ENCODE assay signal across 16 cellular contexts in the genomic region with DNA sequence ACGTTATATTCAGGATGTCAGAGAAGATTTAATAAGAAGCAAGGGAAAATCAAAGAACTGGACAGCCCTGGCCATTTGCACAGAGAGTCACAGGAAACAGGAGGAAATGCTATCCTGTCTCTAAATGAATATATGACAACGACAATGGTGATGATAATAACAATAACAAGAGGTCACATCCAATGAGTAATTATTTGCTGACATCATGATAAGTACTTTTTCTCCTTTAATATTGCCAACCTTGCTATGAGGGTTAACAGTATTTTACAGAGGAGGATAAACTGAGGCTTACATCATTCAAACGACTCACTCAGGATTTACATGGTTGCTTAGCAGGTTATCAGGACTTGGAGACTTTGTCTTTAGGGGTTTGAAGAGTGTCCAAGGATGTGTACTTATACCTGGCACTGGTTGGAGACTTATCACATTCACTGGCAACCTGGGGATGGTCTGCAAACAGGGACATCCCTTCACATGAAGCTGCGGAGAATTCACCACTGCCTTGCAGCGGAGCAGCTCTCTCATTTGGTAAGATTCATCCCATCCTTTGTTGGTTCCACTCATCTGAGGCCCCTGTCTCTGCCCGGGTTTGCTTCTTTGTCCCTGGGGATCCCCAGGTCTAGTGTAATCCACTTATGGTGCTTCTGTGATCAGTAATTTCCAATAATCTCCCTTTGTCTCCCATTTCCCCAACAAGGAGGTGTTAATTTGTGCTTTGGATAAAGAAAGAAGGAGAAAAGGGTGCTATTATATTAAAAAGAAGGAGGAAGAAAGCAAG.
"Had no signal": no experiment of that assay in that cellular context is flagged by ENCODE, and none has a peak within 500 bp of the region (broad histone marks: within the 10 kb centered on the region; RNA-seq: fewer than 3 reads in every experiment).

No MANE protein-coding gene starts in this region.

- H3K36me3 Mint-ChIP-seq: activated naive CD8-positive, alpha-beta T cell treated with anti-CD3 and anti-CD28 coated beads, Interleukin-2, amount 10 ng/mL, durations not matched to agents 7 days and 5 days; natural killer cell treated with Interleukin-12 subunit alpha and Interleukin-12 subunit beta and Interleukin-15 and Interleukin-18, amount 100 ng/mL, for 72 hours had no signal

- H3K4me3 Mint-ChIP-seq: activated naive CD8-positive, alpha-beta T cell treated with anti-CD3 and anti-CD28 coated beads, Interleukin-2, amount 10 ng/mL, durations not matched to agents 7 days and 5 days; central memory CD8-positive, alpha-beta T cell; effector memory CD8-positive, alpha-beta T cell; natural killer cell treated with Interleukin-12 subunit alpha and Interleukin-12 subunit beta and Interleukin-15 and Interleukin-18, amount 100 ng/mL, for 72 hours; stimulated activated naive CD8-positive, alpha-beta T cell treated with anti-CD3 and anti-CD28 coated beads, Interleukin-15, Interleukin-2, amounts not matched to agents 100 ng/mL and 50 ng/mL, for 24 hours had no signal

- H3K4me1 Mint-ChIP-seq: activated naive CD8-positive, alpha-beta T cell treated with anti-CD3 and anti-CD28 coated beads, Interleukin-2, amount 10 ng/mL, durations not matched to agents 7 days and 5 days; central memory CD8-positive, alpha-beta T cell had no signal

- H3K36me3 ChIP-seq: brain microvascular endothelial cell, right atrium auricular region, suprapubic skin had no signal

- H3K9me3 Mint-ChIP-seq: activated naive CD8-positive, alpha-beta T cell treated with anti-CD3 and anti-CD28 coated beads, Interleukin-2, amount 10 ng/mL, durations not matched to agents 7 days and 5 days; central memory CD8-positive, alpha-beta T cell; effector memory CD8-positive, alpha-beta T cell; natural killer cell treated with Interleukin-12 subunit alpha and Interleukin-12 subunit beta and Interleukin-15 and Interleukin-18, amount 100 ng/mL, for 72 hours; stimulated activated naive CD8-positive, alpha-beta T cell treated with anti-CD3 and anti-CD28 coated beads, Interleukin-15, Interleukin-2, amounts not matched to agents 100 ng/mL and 50 ng/mL, for 24 hours had no signal

- H3K4me3 ChIP-seq: right atrium auricular region, skin epidermis, suprapubic skin had no signal

- H3K4me1 ChIP-seq: right atrium auricular region, suprapubic skin had no signal

- ATAC-seq: effector memory CD8-positive, alpha-beta T cell; natural killer cell treated with Interleukin-12 subunit alpha and Interleukin-12 subunit beta and Interleukin-15 and Interleukin-18, amount 100 ng/mL, for 72 hours had no signal

- H3K27me3 Mint-ChIP-seq: activated naive CD8-positive, alpha-beta T cell treated with anti-CD3 and anti-CD28 coated beads, Interleukin-2, amount 10 ng/mL, durations not matched to agents 7 days and 5 days; central memory CD8-positive, alpha-beta T cell; stimulated activated naive CD8-positive, alpha-beta T cell treated with anti-CD3 and anti-CD28 coated beads, Interleukin-15, Interleukin-2, amounts not matched to agents 100 ng/mL and 50 ng/mL, for 24 hours had no signal

- H3K27ac ChIP-seq: brain microvascular endothelial cell, epithelial cell of prostate, right atrium auricular region, skin epidermis, suprapubic skin had no signal

- DNase-seq: activated CD4-positive, alpha-beta T cell treated with anti-CD3 and anti-CD28 coated beads, Interleukin-2, amount 50 U/mL, for 1 hour; activated naive CD4-positive, alpha-beta T cell; activated naive CD8-positive, alpha-beta T cell treated with anti-CD3 and anti-CD28 coated beads, Interleukin-2, amount 10 ng/mL, durations not matched to agents 7 days and 5 days; brain microvascular endothelial cell; cortex of kidney; effector memory CD8-positive, alpha-beta T cell; T-helper 9 cell; trophoblast cell had no signal

- H3K27ac Mint-ChIP-seq: activated naive CD8-positive, alpha-beta T cell treated with anti-CD3 and anti-CD28 coated beads, Interleukin-2, amount 10 ng/mL, durations not matched to agents 7 days and 5 days; effector memory CD8-positive, alpha-beta T cell; natural killer cell treated with Interleukin-12 subunit alpha and Interleukin-12 subunit beta and Interleukin-15 and Interleukin-18, amount 100 ng/mL, for 72 hours; progenitor cell of endocrine pancreas; stimulated activated naive CD8-positive, alpha-beta T cell treated with anti-CD3 and anti-CD28 coated beads, Interleukin-15, Interleukin-2, amounts not matched to agents 100 ng/mL and 50 ng/mL, for 24 hours had no signal

- H3K9me3 ChIP-seq: right atrium auricular region, suprapubic skin had no signal

- H3K27me3 ChIP-seq: brain microvascular endothelial cell, right atrium auricular region, suprapubic skin had no signal
